ENCODE assay signal across 21 cellular contexts in the genomic region with DNA sequence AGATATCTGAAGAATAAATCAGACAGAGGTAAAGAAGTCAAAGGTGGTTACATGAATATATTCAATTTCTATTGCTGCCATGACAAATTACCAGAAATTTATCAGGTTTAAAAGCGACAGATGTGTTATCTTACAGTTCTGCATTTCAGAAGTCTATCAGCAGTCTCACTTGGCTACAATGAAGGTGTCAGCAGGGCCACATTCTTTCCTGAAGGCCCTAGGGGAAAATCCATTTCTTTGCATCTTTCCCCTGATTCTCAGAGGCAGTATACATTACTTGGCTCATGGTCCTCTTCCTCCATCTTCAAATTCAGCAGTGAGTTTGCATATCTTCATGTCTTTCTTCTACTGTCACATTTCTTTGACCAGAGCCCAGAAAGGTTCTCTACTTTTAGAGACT.
"Had no signal": no experiment of that assay in that cellular context is flagged by ENCODE, and none has a peak within 500 bp of the region (broad histone marks: within the 10 kb centered on the region; RNA-seq: fewer than 3 reads in every experiment).

No MANE protein-coding gene starts in this region.

- H3K27ac ChIP-seq: colonic mucosa, esophagus muscularis mucosa, foreskin keratinocyte, gastroesophageal sphincter, heart left ventricle, hepatocyte, left lung, lower lobe of right lung had no signal

- H3K4me1 ChIP-seq: colonic mucosa, esophagus muscularis mucosa, gastroesophageal sphincter, heart left ventricle, left lung, lower lobe of right lung had no signal

- H3K36me3 ChIP-seq: colonic mucosa, esophagus muscularis mucosa, gastroesophageal sphincter, heart left ventricle, left lung, lower lobe of right lung had no signal

- H3K27me3 ChIP-seq: colonic mucosa, dorsolateral prefrontal cortex, esophagus muscularis mucosa, foreskin keratinocyte, gastroesophageal sphincter, heart left ventricle, hepatocyte, left lung had no signal

- H3K36me3 Mint-ChIP-seq: naive thymus-derived CD4-positive, alpha-beta T cell had no signal

- H3K79me2 ChIP-seq: hepatocyte had no signal

- DNase-seq: colonic mucosa; cortex of kidney; dermis blood vessel endothelial cell; dorsolateral prefrontal cortex; effector CD4-positive, alpha-beta T cell; effector memory CD4-positive, alpha-beta T cell; foreskin keratinocyte; heart left ventricle; hypothalamus; immature natural killer cell; islet precursor cell; left cardiac atrium; left lung; left ventricle myocardium superior; lower lobe of right lung; mesenchymal stem cell; midbrain; naive thymus-derived CD4-positive, alpha-beta T cell had no signal

- H3K27ac Mint-ChIP-seq: immature natural killer cell; naive thymus-derived CD4-positive, alpha-beta T cell had no signal

- ATAC-seq: foreskin keratinocyte; gastroesophageal sphincter; heart left ventricle; left cardiac atrium; left lung; left ventricle myocardium superior; lower lobe of right lung; naive thymus-derived CD4-positive, alpha-beta T cell had no signal

- H3K4me3 Mint-ChIP-seq: immature natural killer cell; naive thymus-derived CD4-positive, alpha-beta T cell had no signal

- H3K4me1 Mint-ChIP-seq: immature natural killer cell; naive thymus-derived CD4-positive, alpha-beta T cell had no signal

- H3K4me3 ChIP-seq: colonic mucosa, dorsolateral prefrontal cortex, esophagus muscularis mucosa, gastroesophageal sphincter, heart left ventricle, hepatocyte, left lung, lower lobe of right lung had no signal

- H3K4me2 ChIP-seq: hepatocyte had no signal

- H3K27me3 Mint-ChIP-seq: naive thymus-derived CD4-positive, alpha-beta T cell had no signal
